Comparison of ENCODE assay signal across 17 cellular contexts in the genomic region with DNA sequence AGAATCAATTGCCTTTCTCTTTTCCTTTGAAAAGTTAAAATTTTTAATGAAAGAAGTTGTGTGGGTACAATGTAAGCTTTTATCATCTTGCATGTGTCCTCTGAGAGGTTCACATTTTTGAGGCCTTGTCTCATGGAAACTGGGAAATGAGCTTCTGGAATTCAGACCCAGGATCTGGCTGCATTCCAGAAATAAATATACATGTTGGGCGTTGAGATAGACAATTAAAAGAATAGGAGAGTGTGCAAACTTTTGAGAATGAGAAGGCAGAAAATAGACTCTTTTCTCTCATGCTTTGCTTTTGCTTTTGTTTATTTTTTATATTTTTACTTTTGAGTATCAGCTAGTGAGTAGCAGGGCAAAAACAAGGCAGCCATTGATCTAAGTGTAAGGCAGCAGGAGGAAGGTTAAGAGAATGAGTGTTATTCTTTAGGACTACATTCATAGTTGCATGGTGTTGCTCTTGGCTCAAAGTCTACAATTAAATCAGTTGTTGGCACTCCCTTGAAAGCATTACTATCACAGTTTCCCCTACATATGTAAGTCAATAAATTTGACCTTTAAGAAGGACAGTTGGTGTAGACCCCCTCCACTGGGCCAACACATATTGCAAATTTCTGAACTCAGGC. TPM values are rescaled to one million over a fixed set of nuclear protein-coding genes. Genes with fewer than 3 reads are reported as not detected.
DNase-seq lines count a peak whose midpoint lies in the region; ATAC-seq and TF ChIP-seq lines count a peak whose summit lies in the region.
"Had no signal": no experiment of that assay in that cellular context is flagged by ENCODE, and none has a peak within 500 bp of the region (broad histone marks: within the 10 kb centered on the region; RNA-seq: fewer than 3 reads in every experiment).

No MANE protein-coding gene starts in this region.

- H3K4me1 ChIP-seq in neuronal stem cell (ENCODE audit: control insufficient read depth in 2 of 2, insufficient read depth in 1 of 2, low read depth in 1 of 2, low read length in 2 of 2) = peaks cover 10 to 39% of the 10 kb centered on the region in 2 donors
- H3K4me1 ChIP-seq in A673 (ENCODE audit: insufficient read depth, low read length, poor library complexity, severe bottlenecking) = peaks cover 6% of the 10 kb centered on the region

- no peak overlapping the region for H3K4ac ChIP-seq in neuronal stem cell (ENCODE audit: low read length)

- no peak overlapping the region for H2BK120ac ChIP-seq in neuronal stem cell (ENCODE audit: low read depth, low read length)

- in situ Hi-C loops in astrocyte of the spinal cord (cut with HindIII; ENCODE audit: low sequenced_read_pairs) = no loop called here

- no peak for TF ChIP-seq CTCF in astrocyte of the spinal cord (IDR thresholded peaks at IDR 0.05; ENCODE audit: low read depth, low read length)
- TF ChIP-seq CTCF in A673 (conservative IDR thresholded peaks at IDR 0.05; ENCODE audit: low read depth, low read length) = no peak

- H3K9me3 ChIP-seq in neuronal stem cell (replicated peaks in 1 of 2; ENCODE audit: control insufficient read depth in 2 of 2, insufficient read depth in 1 of 2, low read depth in 1 of 2, low read length in 2 of 2) (peaks cover 0 to 16% of the 10 kb centered on the region in 2 donors), A673 (ENCODE audit: low read depth, low read length, poor library complexity, severe bottlenecking) (no peaks in the 10 kb centered on the region)
- H3K9me3 ChIP-seq: tibial artery had no signal

- H2AK5ac ChIP-seq in neuronal stem cell (ENCODE audit: low read depth, low read length) = no peak overlapping the region

- H4K91ac ChIP-seq in neuronal stem cell (ENCODE audit: low read depth, low read length, poor library complexity) = no peak overlapping the region

- CTCF ChIA-PET in A673 (lab: Charles Lee) = no interaction called here

- H3K27me3 ChIP-seq in neuronal stem cell (ENCODE audit: control insufficient read depth in 3 of 3, insufficient read depth in 3 of 3, low read depth in 1 of 3, low read length in 3 of 3) (no peaks in the 10 kb centered on the region), A673 (replicated peaks; ENCODE audit: insufficient read depth, low read depth, low read length, poor library complexity) (no peaks in the 10 kb centered on the region)
- H3K27me3 ChIP-seq: tibial artery had no signal

- WGBS in neuronal stem cell (ENCODE audit: extremely low coverage in 2 of 2, insufficient read length in 2 of 2, insufficient replicate concordance in 1 of 2), 2 donors = no CpG with 5 or more reads among the region's 1 CpG

- POLR2A ChIA-PET in A673 (lab: Charles Lee; ENCODE audit: low non-redundant PET) = no interaction called here

- no peak overlapping the region for H4K8ac ChIP-seq in neuronal stem cell (ENCODE audit: low read depth, low read length)

- H3K14ac ChIP-seq in neuronal stem cell (ENCODE audit: low read length) = no peak overlapping the region

- no peak overlapping the region for H2AFZ ChIP-seq in neuronal stem cell (ENCODE audit: low read length)

- DNase-seq in GM03348 (ENCODE audit: low spot score) (peak; percentile 21), astrocyte of the spinal cord (ENCODE audit: low read depth, low spot score) (peak; percentile 72), fibroblast of peridontal ligament (ENCODE audit: extremely low read depth) (peak; percentile 19), neuronal stem cell (ENCODE audit: low spot score) (no peak), KG1 (lab: John Stamatoyannopoulos, UW) (no peak), A673 (ENCODE audit: low spot score) (no peak), NCI-H1694 treated with DMSO at 0.1 percent for 48 hours (lab: John Stamatoyannopoulos, UW) (no peak)
- DNase-seq: activated B cell treated with CpG ODN at 0.5 μM for 24 hours; activated CD8-positive, alpha-beta memory T cell treated with anti-CD3 and anti-CD28 coated beads for 24 hours; activated gamma-delta T cell treated with Interleukin-2 at 50 U/mL for 16 hours; kidney; MV-4-11; NCI-H2171; stimulated activated CD4-positive, alpha-beta T cell treated with anti-CD3 and anti-CD28 coated beads, Interleukin-4, amount 100 ng/mL, for 1 hour; T-helper 17 cell; tibial artery had no signal

- H3K23ac ChIP-seq in neuronal stem cell (ENCODE audit: low read depth, low read length, poor library complexity) = no peak overlapping the region

- no peak overlapping the region for H3K18ac ChIP-seq in neuronal stem cell (ENCODE audit: low read length)

- H2BK5ac ChIP-seq in neuronal stem cell (ENCODE audit: low read length) = no peak overlapping the region

- no peak overlapping the region for H2BK15ac ChIP-seq in neuronal stem cell (ENCODE audit: low read length)

- ATAC-seq in HG03135 (IDR thresholded peaks at IDR 0.05; ENCODE audit: unreplicated experiment) = no peak
- ATAC-seq: T-helper 17 cell had no signal

- H3K27ac ChIP-seq in neuronal stem cell (replicated peaks; ENCODE audit: low read length) (peak overlapping the region; percentile 27), A673 (ENCODE audit: low read depth, low read length, poor library complexity, severe bottlenecking) (no peak overlapping the region)

- peaks cover 6% of the 10 kb centered on the region for H3K79me1 ChIP-seq in neuronal stem cell (ENCODE audit: low read depth, low read length)

- H3K36me3 ChIP-seq in neuronal stem cell (replicated peaks in 1 of 2; ENCODE audit: control insufficient read depth in 2 of 2, insufficient read depth in 2 of 2, low read length in 2 of 2) (peaks cover 2 to 33% of the 10 kb centered on the region in 2 donors), A673 (ENCODE audit: insufficient read depth, low read length, poor library complexity, severe bottlenecking) (no peaks in the 10 kb centered on the region)
- H3K36me3 ChIP-seq: tibial artery had no signal

- intact Hi-C loops in A673 (cut with micrococcal nuclease; ENCODE audit: unreplicated experiment) = no loop called here

- H3K4me2 ChIP-seq in neuronal stem cell (ENCODE audit: insufficient read depth, low read length, poor library complexity, severe bottlenecking) = no peak overlapping the region

- H2BK12ac ChIP-seq in neuronal stem cell (ENCODE audit: low read length) = no peak overlapping the region

- H3K9ac ChIP-seq in neuronal stem cell (ENCODE audit: low read depth, low read length, poor library complexity) = no peak overlapping the region

- no TSS peak for BruUV-seq in A673 (replicated peaks; lab: Mats Ljungman, UMichigan)

- H3K4me3 ChIP-seq in astrocyte of the spinal cord (ENCODE audit: low read depth, low read length) (no peak overlapping the region), neuronal stem cell (ENCODE audit: low read length in 2 of 2) (no peak overlapping the region), A673 (ENCODE audit: low read depth, low read length, poor library complexity, severe bottlenecking) (no peak overlapping the region)
- H3K4me3 ChIP-seq: tibial artery had no signal

RNA-seq across cellular contexts. Expression of gene SHROOM3, which starts 12.4 kb away (rescaled TPM):
- polyA plus RNA-seq in neuronal stem cell (2013, experiment 1 of 2) = 26.6 TPM
- 27.9 TPM for polyA plus RNA-seq in neuronal stem cell (2013, experiment 2 of 2)
- total RNA-seq in A673 (2021) = 9.3 and 10.6 TPM in 2 replicates
- total RNA-seq: T-helper 17 cell had no signal

RNA-seq across cellular contexts. Expression of gene CCDC158, which starts 26.5 kb away (rescaled TPM):
- polyA plus RNA-seq in neuronal stem cell (2013, experiment 1 of 2) = not detected
- not detected for polyA plus RNA-seq in neuronal stem cell (2013, experiment 2 of 2)
- not detected in 2 replicates for total RNA-seq in A673 (2021)
- total RNA-seq: activated B cell treated with CpG ODN at 0.5 μM for 24 hours, T-helper 17 cell had no signal

Comparison
In these comparisons a context has a peak if more than half of its experiments do, and no peak if none do; other contexts are left out.
1. DNase-seq: peak in GM03348 (single experiment), astrocyte of the spinal cord (single experiment) and fibroblast of peridontal ligament (single experiment); none in neuronal stem cell (single experiment), KG1 (single experiment), A673 (single experiment) and NCI-H1694 treated with DMSO at 0.1 percent for 48 hours (single experiment).